Comparison of ENCODE assay signal across 16 cellular contexts in the genomic region with DNA sequence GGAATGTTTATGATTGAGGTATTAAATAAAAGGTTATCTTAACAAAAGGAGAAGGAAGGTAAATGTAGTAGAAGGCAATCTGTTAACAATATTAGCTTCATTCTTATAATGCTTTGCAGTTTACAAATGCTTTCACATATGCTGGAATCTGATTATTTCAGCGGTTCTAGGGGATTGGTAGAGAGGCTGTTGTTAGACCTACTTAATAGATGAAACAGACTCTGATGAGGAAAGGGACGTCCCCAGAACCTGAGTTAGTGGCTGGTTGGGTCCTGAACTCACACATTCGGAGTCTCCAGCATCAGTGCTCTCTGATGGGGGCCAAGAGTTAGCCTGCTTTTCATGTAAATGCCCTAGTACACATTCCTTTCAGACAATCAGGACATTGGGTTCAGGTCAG.
DNase-seq lines count a peak whose midpoint lies in the region; ATAC-seq, FAIRE-seq and TF ChIP-seq lines count a peak whose summit lies in the region.
"Had no signal": no experiment of that assay in that cellular context is flagged by ENCODE, and none has a peak within 500 bp of the region (broad histone marks: within the 10 kb centered on the region; RNA-seq: fewer than 3 reads in every experiment).

No MANE protein-coding gene starts in this region.

- CTCF ChIA-PET in CD8-positive, alpha-beta T cell (lab: Charles Lee) = no interaction called here
- CTCF ChIA-PET in GM12878 (lab: Yijun Ruan, JAX) = interaction anchor here (0.8 to 2.5 kb wide), 4 partner anchors 32 to 204 kb away, joined by 3 to 10 read pairs (median 4); no protein-coding TSS in a partner anchor

- no peak for TF ChIP-seq CTCF in CD8-positive, alpha-beta T cell (IDR thresholded peaks at IDR 0.05)
- no peak for TF ChIP-seq CTCF in GM12878 (IDR thresholded peaks at IDR 0.05 in 2 of 3, conservative IDR thresholded peaks at IDR 0.05 in 1 of 3; ENCODE audit: control insufficient read depth in 2 of 3, extremely low read depth in 1 of 3, insufficient read depth in 1 of 3, low read depth in 3 of 3, low read length in 3 of 3)

- RAD21 ChIA-PET in GM12878 (lab: Charles Lee; ENCODE audit: unreplicated experiment) = interaction anchor here (1.0 to 2.5 kb wide), 6 partner anchors 12 to 205 kb away, joined by 3 to 18 read pairs (median 10); no protein-coding TSS in a partner anchor

- H3K27ac ChIP-seq in CD8-positive, alpha-beta T cell (ENCODE audit: low read depth, low read length) = no peak overlapping the region
- peak overlapping the region; percentile 69; the same call in 1 of the 2 replicates for H3K27ac ChIP-seq in GM12878 (ENCODE audit: control insufficient read depth, insufficient read depth)
- H3K27ac ChIP-seq: 22Rv1 had no signal

- no peaks in the 10 kb centered on the region for H3K9me3 Mint-ChIP-seq in CD8-positive, alpha-beta T cell
- H3K9me3 Mint-ChIP-seq in IgD-negative memory B cell = no peaks in the 10 kb centered on the region
- H3K9me3 Mint-ChIP-seq: CD8-positive, alpha-beta memory T cell; HFFc6 had no signal

- H3K27me3 ChIP-seq in CD8-positive, alpha-beta T cell (ENCODE audit: insufficient read depth, low read length) = no peaks in the 10 kb centered on the region
- H3K27me3 ChIP-seq in GM12878 (replicated peaks in 1 of 2; ENCODE audit: control insufficient read depth in 2 of 2, insufficient read depth in 2 of 2, low read length in 1 of 2) = no peaks in the 10 kb centered on the region

- H3K9ac ChIP-seq in GM12878 (ENCODE audit: control insufficient read depth, insufficient read depth, low read length) = no peak overlapping the region

- no peak overlapping the region for H3K4me3 ChIP-seq in CD8-positive, alpha-beta T cell (ENCODE audit: low read depth, low read length)
- H3K4me3 ChIP-seq in GM12878 = no peak overlapping the region

- H3K9me3 ChIP-seq in CD8-positive, alpha-beta T cell (ENCODE audit: low read length) = no peaks in the 10 kb centered on the region
- peaks cover 7% of the 10 kb centered on the region; the same call in 2 of the 3 replicates for H3K9me3 ChIP-seq in GM12878 (replicated peaks; ENCODE audit: control insufficient read depth, insufficient read depth, low read length)
- H3K9me3 ChIP-seq: Caco-2 had no signal

- WGBS in GM12878 (ENCODE audit: insufficient coverage, insufficient replicate concordance, low lambda C conversion rate, missing lambda C conversion rate) = 92% methylated on average over 3 of the region's 3 CpGs

- DNase-seq in CD8-positive, alpha-beta T cell = no peak
- DNase-seq in GM12878 (ENCODE audit: low read depth, low spot score) (no peak), sciatic nerve (ENCODE audit: low spot score) (no peak), globus pallidus (ENCODE audit: low spot score) (no peak), NCI-H345 (lab: John Stamatoyannopoulos, UW) (no peak)
- DNase-seq: Caco-2; CD8-positive, alpha-beta memory T cell; DMS53; HCEC 1CT; HFFc6; KG1 had no signal

- H3K4me1 ChIP-seq in CD8-positive, alpha-beta T cell (ENCODE audit: insufficient read depth, low read length) = no peaks in the 10 kb centered on the region
- H3K4me1 ChIP-seq in GM12878 (ENCODE audit: control insufficient read depth, insufficient read depth, low read length) = peaks cover 44% of the 10 kb centered on the region

- H3K79me2 ChIP-seq in GM12878 (ENCODE audit: control insufficient read depth, insufficient read depth, low read length) = no peaks in the 10 kb centered on the region

- peaks cover 8% of the 10 kb centered on the region for H3K36me3 Mint-ChIP-seq in CD8-positive, alpha-beta T cell
- H3K36me3 Mint-ChIP-seq in IgD-negative memory B cell = peaks cover 8% of the 10 kb centered on the region

- intact Hi-C loops in CD8-positive, alpha-beta T cell (cut with DNase I, micrococcal nuclease) = no loop called here
- intact Hi-C loops in GM12878 (cut with micrococcal nuclease; ENCODE audit: unreplicated experiment) = loop anchor here (5.0 kb wide), 2 partner anchors 102 to 202 kb away; partner anchors contain the start of gene GPD2
- intact Hi-C loops in sciatic nerve (cut with DNase I) = no loop called here

- ATAC-seq in CD8-positive, alpha-beta T cell = no peak
- ATAC-seq in GM12878 (no peak), sciatic nerve (peak; percentile 21), HG03280 (IDR thresholded peaks at IDR 0.05; ENCODE audit: unreplicated experiment) (no peak)

- in situ Hi-C loops in GM12878 (cut with MboI) = no loop called here

- no peak overlapping the region for H3K4me3 Mint-ChIP-seq in CD8-positive, alpha-beta T cell
- no peak overlapping the region for H3K4me3 Mint-ChIP-seq in IgD-negative memory B cell
- H3K4me3 Mint-ChIP-seq: CD14-positive monocyte; CD8-positive, alpha-beta memory T cell had no signal

- peak overlapping the region; percentile 49 for H3K27ac Mint-ChIP-seq in CD8-positive, alpha-beta T cell
- H3K27ac Mint-ChIP-seq in IgD-negative memory B cell = peak overlapping the region in 2 of 3 donors; percentile 10 to 14
- H3K27ac Mint-ChIP-seq: CD8-positive, alpha-beta memory T cell had no signal

- H4K20me1 ChIP-seq in GM12878 (ENCODE audit: control insufficient read depth, insufficient read depth) = no peaks in the 10 kb centered on the region

- no peaks in the 10 kb centered on the region for H3K27me3 Mint-ChIP-seq in CD8-positive, alpha-beta T cell (ENCODE audit: low read depth)
- H3K27me3 Mint-ChIP-seq in IgD-negative memory B cell = no peaks in the 10 kb centered on the region
- H3K27me3 Mint-ChIP-seq: CD8-positive, alpha-beta memory T cell had no signal

- no peak for FAIRE-seq in GM12878 (lab: Jason Lieb, UNC)
- FAIRE-seq: H1 had no signal

- no peaks in the 10 kb centered on the region for H3K36me3 ChIP-seq in CD8-positive, alpha-beta T cell (ENCODE audit: insufficient read depth, low read length)
- H3K36me3 ChIP-seq in GM12878 (ENCODE audit: control insufficient read depth in 2 of 2, insufficient read depth in 2 of 2, low read length in 1 of 2) = no peaks in the 10 kb centered on the region; a peak in 1 of 4 replicates

- TF ChIP-seq EP300 in GM12878 (IDR thresholded peaks at IDR 0.05; ENCODE audit: borderline replicate concordance in 1 of 2, control insufficient read depth in 1 of 2, low read depth in 2 of 2, low read length in 2 of 2) = no peak

- TF ChIP-seq POLR2A in GM12878 (IDR thresholded peaks at IDR 0.05; ENCODE audit: low read depth, low read length) = no peak

- SMC1A ChIA-PET in GM12878 (lab: Charles Lee; ENCODE audit: uncharacterized antibody, unreplicated experiment) = interaction anchor here (0.7 to 12.7 kb wide), 18 partner anchors 13 to 208 kb away, joined by 3 to 68 read pairs (median 4); no protein-coding TSS in a partner anchor

- H3K4me1 Mint-ChIP-seq in CD8-positive, alpha-beta T cell (ENCODE audit: low read depth) = peaks cover 4% of the 10 kb centered on the region
- H3K4me1 Mint-ChIP-seq in IgD-negative memory B cell = peaks cover 18 to 28% (median 26%) of the 10 kb centered on the region in 3 donors

- BruUV-seq in GM12878 (replicated peaks; lab: Mats Ljungman, UMichigan) = no TSS peak

- H3K4me2 ChIP-seq in GM12878 (ENCODE audit: control insufficient read depth, insufficient read depth) = no peak overlapping the region

- POLR2A ChIA-PET in CD8-positive, alpha-beta T cell (lab: Charles Lee) = no interaction called here
- POLR2A ChIA-PET in GM12878 (lab: Charles Lee) = interaction anchor here (0.6 to 2.2 kb wide), 9 partner anchors 9 to 268 kb away, joined by 3 to 12 read pairs (median 5); no protein-coding TSS in a partner anchor

- no peak overlapping the region for H2AFZ ChIP-seq in GM12878 (ENCODE audit: control insufficient read depth, low read depth, low read length)

- TF ChIP-seq RAD21 in GM12878 (IDR thresholded peaks at IDR 0.05; ENCODE audit: insufficient read depth, low read depth, low read length) = no peak

TF ChIP-seq in GM12878, 131 proteins besides CTCF, POLR2A, EP300 and RAD21:
- TF ChIP-seq SUPT20H (IDR thresholded peaks at IDR 0.05; ENCODE audit: borderline replicate concordance, control insufficient read depth, low read depth, low read length) = no peak
- TF ChIP-seq ZNF274 (IDR thresholded peaks at IDR 0.05; ENCODE audit: insufficient read depth, insufficient read length) = no peak
- TF ChIP-seq WRNIP1 (IDR thresholded peaks at IDR 0.05; ENCODE audit: borderline replicate concordance, low read depth, low read length) = no peak
- no peak for TF ChIP-seq BMI1 (IDR thresholded peaks at IDR 0.05; ENCODE audit: borderline replicate concordance)
- no peak for TF ChIP-seq IKZF1 (conservative IDR thresholded peaks at IDR 0.05)
- TF ChIP-seq, protein P1, sequence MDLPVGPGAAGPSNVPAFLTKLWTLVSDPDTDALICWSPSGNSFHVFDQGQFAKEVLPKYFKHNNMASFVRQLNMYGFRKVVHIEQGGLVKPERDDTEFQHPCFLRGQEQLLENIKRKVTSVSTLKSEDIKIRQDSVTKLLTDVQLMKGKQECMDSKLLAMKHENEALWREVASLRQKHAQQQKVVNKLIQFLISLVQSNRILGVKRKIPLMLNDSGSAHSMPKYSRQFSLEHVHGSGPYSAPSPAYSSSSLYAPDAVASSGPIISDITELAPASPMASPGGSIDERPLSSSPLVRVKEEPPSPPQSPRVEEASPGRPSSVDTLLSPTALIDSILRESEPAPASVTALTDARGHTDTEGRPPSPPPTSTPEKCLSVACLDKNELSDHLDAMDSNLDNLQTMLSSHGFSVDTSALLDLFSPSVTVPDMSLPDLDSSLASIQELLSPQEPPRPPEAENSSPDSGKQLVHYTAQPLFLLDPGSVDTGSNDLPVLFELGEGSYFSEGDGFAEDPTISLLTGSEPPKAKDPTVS (IDR thresholded peaks at IDR 0.05; ENCODE audit: low read depth, low read length) = no peak
- no peak for TF ChIP-seq CHD4 (IDR thresholded peaks at IDR 0.05)
- TF ChIP-seq TCF12 (IDR thresholded peaks at IDR 0.05; ENCODE audit: low read depth, low read length) = no peak
- no peak for TF ChIP-seq SIX5 (IDR thresholded peaks at IDR 0.05; ENCODE audit: low read depth, low read length, severe bottlenecking)
TF ChIP-seq in GM12878: peak in this region for 0.
